Comparison of ENCODE assay signal across 1 cellular context in genomic region chr1:147723691-147724323, GRCh38.
TF ChIP-seq lines count a peak whose summit lies in the region.

No MANE protein-coding gene starts in this region.

TF ChIP-seq in H1, 55 proteins besides CTCF, POLR2A, EP300 and RAD21 (continued from another document):
- TF ChIP-seq CHD7 (IDR thresholded peaks at IDR 0.05; ENCODE audit: insufficient replicate concordance, low read length) (no peak), FOSL1 (IDR thresholded peaks at IDR 0.05; ENCODE audit: insufficient read depth, low read depth, low read length) (no peak), JUND (IDR thresholded peaks at IDR 0.05; ENCODE audit: low read length) (no peak), USF2 (IDR thresholded peaks at IDR 0.05; ENCODE audit: low read length) (no peak)
